Comparison of ENCODE assay signal across 8 cellular contexts in genomic region chr14:36070056-36071043, GRCh38.
DNase-seq lines count a peak whose midpoint lies in the region; ATAC-seq lines count a peak whose summit lies in the region.

No MANE protein-coding gene starts in this region.

- H3K27me3 Mint-ChIP-seq in activated T-cell treated with anti-CD3 and anti-CD28 coated beads, Interleukin-2, amount 50 U/mL, for 72 hours (ENCODE audit: low read depth), result peaks cover 23% of the 10 kb centered on the region

- peaks cover 5% of the 10 kb centered on the region for H3K4me1 Mint-ChIP-seq in activated T-cell treated with anti-CD3 and anti-CD28 coated beads, Interleukin-2, amount 50 U/mL, for 72 hours (ENCODE audit: low read depth)

- no peaks in the 10 kb centered on the region for H3K36me3 Mint-ChIP-seq in activated T-cell treated with anti-CD3 and anti-CD28 coated beads, Interleukin-2, amount 50 U/mL, for 72 hours (ENCODE audit: insufficient read depth in 2 of 2)

- peak; percentile 73 for DNase-seq in AG08395 (ENCODE audit: low spot score)
- DNase-seq in NCI-H446 (lab: John Stamatoyannopoulos, UW), result peak; percentile 78 to 89
- peak; percentile 39 to 43 for DNase-seq in activated T-cell treated with anti-CD3 and anti-CD28 coated beads, Interleukin-2, amount 50 U/mL, for 72 hours
- peak; percentile 63 to 88 (median 78) for DNase-seq in head of caudate nucleus
- peak; percentile 85 for DNase-seq in renal cortical epithelial cell (ENCODE audit: low read depth)

- ATAC-seq in GM18861 (IDR thresholded peaks at IDR 0.05; ENCODE audit: unreplicated experiment) (peak; percentile 46), HG03354 (IDR thresholded peaks at IDR 0.05; ENCODE audit: poor library complexity, severe bottlenecking, unreplicated experiment) (peak; percentile 66), GM18520 (IDR thresholded peaks at IDR 0.05; ENCODE audit: unreplicated experiment) (no peak)
- ATAC-seq in activated T-cell treated with anti-CD3 and anti-CD28 coated beads, Interleukin-2, amount 50 U/mL, for 72 hours (replicated peaks in 1 of 2), result peak; percentile 48 to 56

- no peaks in the 10 kb centered on the region for H3K9me3 Mint-ChIP-seq in activated T-cell treated with anti-CD3 and anti-CD28 coated beads, Interleukin-2, amount 50 U/mL, for 72 hours

- H3K27ac Mint-ChIP-seq in activated T-cell treated with anti-CD3 and anti-CD28 coated beads, Interleukin-2, amount 50 U/mL, for 72 hours, result no peak overlapping the region

- intact Hi-C loops in head of caudate nucleus (cut with DNase I), result loop anchor here (5.0 to 10.0 kb wide), 3 partner anchors 108 to 484 kb away; no protein-coding TSS in a partner anchor

- no peak overlapping the region for H3K4me3 Mint-ChIP-seq in activated T-cell treated with anti-CD3 and anti-CD28 coated beads, Interleukin-2, amount 50 U/mL, for 72 hours
